Comparison of ENCODE assay signal across 22 cellular contexts in the genomic region with DNA sequence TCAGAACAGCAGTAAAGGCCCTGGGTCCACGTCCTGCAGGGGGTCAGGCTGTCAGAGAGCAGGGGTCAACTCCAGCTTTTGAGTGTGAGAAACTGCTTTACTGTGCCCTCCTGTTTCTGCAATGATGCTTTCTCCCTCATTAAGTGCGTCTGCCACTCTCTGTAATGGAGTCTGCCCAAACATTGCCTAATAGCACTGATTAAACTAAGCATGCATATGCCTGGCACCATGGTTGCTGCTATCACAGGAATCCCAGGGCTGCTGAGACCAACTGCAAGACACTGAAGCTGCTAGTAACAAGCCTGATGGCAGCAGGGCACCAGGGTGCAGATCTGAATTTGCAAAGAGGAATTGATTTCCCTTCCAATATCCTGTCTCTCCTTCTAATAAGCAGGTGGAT.
"Had no signal": no experiment of that assay in that cellular context is flagged by ENCODE, and none has a peak within 500 bp of the region (broad histone marks: within the 10 kb centered on the region; RNA-seq: fewer than 3 reads in every experiment).

No MANE protein-coding gene starts in this region.

- H3K27me3 ChIP-seq: SJSA1 had no signal

- H3K4me1 Mint-ChIP-seq: IgD-negative memory B cell had no signal

- DNase-seq: Kasumi-1, MM.1S, NCI-H1092 treated with DMSO at 0.1 percent for 48 hours, NCI-H1436, NCI-H187, NCI-H2029, NCI-H2171, NCI-H226, NCI-H446, NCI-H510A, NCI-H524 treated with DMSO at 0.1 percent for 48 hours, NCI-H82, Right ventricle myocardium superior, RPMI8226, SIG-M5, T-helper 1 cell had no signal

- H3K9ac ChIP-seq: KMS-11 had no signal

- ATAC-seq: K562 had no signal

- H3K27ac ChIP-seq: HL-60, KMS-11, SJSA1, SK-N-MC had no signal

- H3K4me3 Mint-ChIP-seq: IgD-negative memory B cell had no signal

- H3K36me3 Mint-ChIP-seq: IgD-negative memory B cell had no signal

- H3K36me3 ChIP-seq: SJSA1 had no signal

- H3K4me1 ChIP-seq: SJSA1 had no signal

- H3K27ac Mint-ChIP-seq: IgD-negative memory B cell had no signal

- H3K9me3 ChIP-seq: SJSA1 had no signal

- H3K4me2 ChIP-seq: KMS-11 had no signal

- H3K9me3 Mint-ChIP-seq: IgD-negative memory B cell had no signal

- H3K4me3 ChIP-seq: K562, SJSA1, SK-N-MC had no signal
